10 cellular contexts compared by ENCODE assay signal in genomic region chr20:53331151-53331973, GRCh38.
DNase-seq lines count a peak whose midpoint lies in the region; ATAC-seq and TF ChIP-seq lines count a peak whose summit lies in the region.
"Had no signal": no experiment of that assay in that cellular context is flagged by ENCODE, and none has a peak within 500 bp of the region (broad histone marks: within the 10 kb centered on the region; RNA-seq: fewer than 3 reads in every experiment).

No MANE protein-coding gene starts in this region.

- H3K27me3 ChIP-seq in mesenchymal stem cell (ENCODE audit: control insufficient read depth in 1 of 2, insufficient read depth in 1 of 2, low read length in 2 of 2), result no peaks in the 10 kb centered on the region

- no peaks in the 10 kb centered on the region for H3K9me3 ChIP-seq in mesenchymal stem cell (ENCODE audit: control insufficient read depth, low read length)

- DNase-seq in ACHN (peak; percentile 16), HFF-Myc (ENCODE audit: extremely low read depth, low read depth) (peak; percentile 27), astrocyte of the spinal cord (ENCODE audit: low read depth, low spot score) (peak; percentile 1), mesenchymal stem cell (peak; percentile 76), NOMO-1 treated with dmso at 0.1 percent for 144 hours (lab: John Stamatoyannopoulos, UW; ENCODE audit: unreplicated experiment) (no peak), NCI-H1417 (lab: John Stamatoyannopoulos, UW) (no peak)
- DNase-seq: COR-L47, NCI-H1105 treated with DMSO at 0.1 percent for 48 hours had no signal

- H4K91ac ChIP-seq in mesenchymal stem cell (ENCODE audit: low read length), result no peak overlapping the region

- no peak overlapping the region for H2BK120ac ChIP-seq in mesenchymal stem cell (ENCODE audit: low read depth, low read length)

- peak overlapping the region in 1 of 2 experiments; percentile 14 for H3K23ac ChIP-seq in mesenchymal stem cell (ENCODE audit: low read length in 2 of 2)

- no peaks in the 10 kb centered on the region for H3K79me1 ChIP-seq in mesenchymal stem cell (replicated peaks; ENCODE audit: low read length, poor library complexity, severe bottlenecking)

- TF ChIP-seq CTCF in HFF-Myc (IDR thresholded peaks at IDR 0.05; ENCODE audit: low read depth, low read length, missing control alignments), result no peak
- no peak for TF ChIP-seq CTCF in astrocyte of the spinal cord (IDR thresholded peaks at IDR 0.05; ENCODE audit: low read depth, low read length)

- H3K14ac ChIP-seq in mesenchymal stem cell (ENCODE audit: low read length in 2 of 2), result peak overlapping the region in 1 of 2 experiments; percentile 68

- no peak overlapping the region for H3K27ac ChIP-seq in mesenchymal stem cell (ENCODE audit: low read length, poor library complexity, severe bottlenecking)

- no peak overlapping the region for H2BK15ac ChIP-seq in mesenchymal stem cell (ENCODE audit: low read depth, poor library complexity, severe bottlenecking)

- H2BK5ac ChIP-seq in mesenchymal stem cell (ENCODE audit: low read depth, low read length, poor library complexity, severe bottlenecking), result no peak overlapping the region

- WGBS in mesenchymal stem cell, result 53% methylated on average over 12 of the region's 12 CpGs

- H3K36me3 ChIP-seq in mesenchymal stem cell (ENCODE audit: control insufficient read depth in 1 of 2, insufficient read depth in 2 of 2, low read depth in 1 of 2, low read length in 2 of 2), result no peaks in the 10 kb centered on the region

- peak overlapping the region in 1 of 2 experiments; percentile 87 for H3K4ac ChIP-seq in mesenchymal stem cell (ENCODE audit: low read depth in 1 of 2, low read length in 2 of 2)

- H3K9ac ChIP-seq in mesenchymal stem cell (ENCODE audit: low read length), result peak overlapping the region; percentile 65

- H2BK12ac ChIP-seq in mesenchymal stem cell (ENCODE audit: low read length in 2 of 2), result peak overlapping the region in 1 of 2 experiments; percentile 63

- in situ Hi-C loops in ACHN (cut with HindIII; ENCODE audit: low pct_ligation_motif_present, low pct_unique_long_range_greater_than_20kb, low sequenced_read_pairs) (no loop called here), astrocyte of the spinal cord (cut with HindIII; ENCODE audit: low sequenced_read_pairs) (no loop called here)

- no peak overlapping the region for H2AK5ac ChIP-seq in mesenchymal stem cell (ENCODE audit: low read length, severe bottlenecking)

- no peak overlapping the region for H2AFZ ChIP-seq in mesenchymal stem cell (ENCODE audit: low read depth, low read length)

- H3K4me3 ChIP-seq in HFF-Myc (replicated peaks; ENCODE audit: low read depth, low read length) (no peak overlapping the region), astrocyte of the spinal cord (ENCODE audit: low read depth, low read length) (no peak overlapping the region), mesenchymal stem cell (ENCODE audit: insufficient read depth in 1 of 2, low read depth in 1 of 2, low read length in 2 of 2) (peak overlapping the region in 1 of 2 experiments; percentile 48)

- no peak overlapping the region for H3K4me2 ChIP-seq in mesenchymal stem cell (ENCODE audit: low read length, poor library complexity, severe bottlenecking)

- no peak overlapping the region for H4K8ac ChIP-seq in mesenchymal stem cell (ENCODE audit: low read length)

- ATAC-seq in GM21529 (IDR thresholded peaks at IDR 0.05; ENCODE audit: unreplicated experiment), result no peak
- no peak for ATAC-seq in GM21528 (IDR thresholded peaks at IDR 0.05; ENCODE audit: low FRiP score, unreplicated experiment)

- H3K4me1 ChIP-seq in mesenchymal stem cell (ENCODE audit: control insufficient read depth, insufficient read depth, low read depth, low read length), result peaks cover 3% of the 10 kb centered on the region

- peak overlapping the region; percentile 58 to 65 for H3K18ac ChIP-seq in mesenchymal stem cell (ENCODE audit: low read depth in 1 of 2, low read length in 2 of 2)

Comparison
In these comparisons a context has a peak if more than half of its experiments do, and no peak if none do; other contexts are left out.
1. DNase-seq: peak in ACHN (single experiment), HFF-Myc (single experiment), astrocyte of the spinal cord (single experiment) and mesenchymal stem cell (single experiment); none in NOMO-1 treated with dmso at 0.1 percent for 144 hours (single experiment) and NCI-H1417 (0 of 3).